Comparison of ENCODE assay signal across 8 cellular contexts in the genomic region with DNA sequence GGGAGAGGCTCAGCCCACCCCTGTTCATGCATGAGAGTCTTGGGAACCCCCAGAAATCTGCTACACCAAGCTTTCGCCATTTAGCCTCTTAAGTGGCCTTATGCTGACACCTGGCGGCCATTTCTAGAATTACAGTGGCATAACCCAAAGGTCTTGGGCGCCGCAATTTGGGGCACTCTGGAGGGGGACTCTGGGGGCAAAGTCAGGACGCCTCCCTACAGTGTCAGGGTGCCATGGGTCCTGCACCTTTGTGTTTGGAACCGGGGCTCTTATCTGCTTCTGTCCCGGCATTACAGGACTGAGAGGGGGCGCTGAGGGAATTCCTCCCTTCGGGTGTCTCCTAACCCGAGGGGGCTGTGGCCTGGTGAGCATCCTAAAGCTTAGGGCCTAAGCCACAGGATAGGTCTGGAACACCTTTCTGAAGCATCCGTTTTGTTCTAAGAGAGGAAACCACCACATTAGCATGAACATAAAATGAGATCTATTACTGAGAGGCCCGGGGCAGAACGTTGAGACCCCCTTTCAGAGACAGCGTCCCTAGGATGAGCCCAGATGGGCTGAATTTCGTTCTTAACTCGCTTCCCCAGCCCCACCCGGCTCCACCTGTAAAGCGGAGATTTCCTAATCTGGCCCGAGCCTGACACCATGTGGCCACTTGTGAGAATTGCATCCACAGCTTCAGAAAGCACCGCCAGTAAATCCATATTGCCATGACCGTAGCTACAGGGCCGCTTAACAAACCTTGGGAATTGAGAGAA. TPM values are rescaled to one million over a fixed set of nuclear protein-coding genes. Genes with fewer than 3 reads are reported as not detected.
DNase-seq lines count a peak whose midpoint lies in the region; ATAC-seq and TF ChIP-seq lines count a peak whose summit lies in the region.

No MANE protein-coding gene starts in this region.

- TF ChIP-seq CTCF in LNCAP (IDR thresholded peaks at IDR 0.05) (peak; percentile 66), RWPE2 (IDR thresholded peaks at IDR 0.05; ENCODE audit: poor library complexity, severe bottlenecking) (peak; percentile 89), foreskin fibroblast (IDR thresholded peaks at IDR 0.05; ENCODE audit: low read depth, low read length) (peak; percentile 73)

- no peaks in the 10 kb centered on the region for H3K4me1 ChIP-seq in RWPE2 (ENCODE audit: insufficient read depth, poor library complexity, severe bottlenecking)

- peak; percentile 77 for DNase-seq in DMS53 treated with DMSO at 0.1 percent for 48 hours (lab: John Stamatoyannopoulos, UW; ENCODE audit: unreplicated experiment)
- DNase-seq in RWPE2 (ENCODE audit: low spot score) = no peak
- peak; percentile 68 for DNase-seq in activated T-helper 9 cell treated with anti-CD3 and anti-CD28 coated beads, Interleukin-2, amount 50 U/mL, for 16 hours (ENCODE audit: low read depth)
- peak; percentile 41 to 84 for DNase-seq in foreskin fibroblast
- peak; percentile 34 for DNase-seq in occipital lobe (lab: John Stamatoyannopoulos, UW)
- DNase-seq in superior temporal gyrus (ENCODE audit: extremely low spot score) = peak; percentile 88

- H3K4me3 ChIP-seq in RWPE2 (ENCODE audit: severe bottlenecking) (no peak overlapping the region), foreskin fibroblast (ENCODE audit: low read depth in 1 of 2, low read length in 2 of 2) (no peak overlapping the region)

- no peak overlapping the region for H3K27ac ChIP-seq in RWPE2 (ENCODE audit: poor library complexity, severe bottlenecking)

- ATAC-seq in RWPE2 (ENCODE audit: low read depth) (peak; percentile 39), HG03354 (IDR thresholded peaks at IDR 0.05; ENCODE audit: poor library complexity, severe bottlenecking, unreplicated experiment) (no peak)

- no peaks in the 10 kb centered on the region for H3K36me3 ChIP-seq in RWPE2 (ENCODE audit: low read depth)

- H3K9me3 ChIP-seq in RWPE2 (ENCODE audit: severe bottlenecking) = no peaks in the 10 kb centered on the region

- H3K27me3 ChIP-seq in RWPE2 (ENCODE audit: insufficient read depth, poor library complexity, severe bottlenecking) = peaks cover 38% of the 10 kb centered on the region

RNA-seq across cellular contexts. Expression of a gene that starts 9.3 kb away (rescaled TPM):
- not detected for total RNA-seq in occipital lobe

RNA-seq across cellular contexts. Expression of a gene that starts 12.5 kb away (rescaled TPM):
- total RNA-seq in occipital lobe = 25.6 TPM

RNA-seq across cellular contexts. Expression of a gene that starts 19.9 kb away (rescaled TPM):
- total RNA-seq in occipital lobe = not detected
